In genomic region chr6:126803769-126804168, GRCh38 we compare ENCODE assay signal across 13 cellular contexts.
DNase-seq lines count a peak whose midpoint lies in the region; ATAC-seq and TF ChIP-seq lines count a peak whose summit lies in the region.
"Had no signal": no experiment of that assay in that cellular context is flagged by ENCODE, and none has a peak within 500 bp of the region (broad histone marks: within the 10 kb centered on the region; RNA-seq: fewer than 3 reads in every experiment).

No MANE protein-coding gene starts in this region.

- no peak overlapping the region for H4K5ac ChIP-seq in mesendoderm (ENCODE audit: low read length)

- H2BK15ac ChIP-seq in mesendoderm (replicated peaks; ENCODE audit: low read depth): no peak overlapping the region

- H3K27me3 ChIP-seq in HCT116 (ENCODE audit: insufficient read depth, low read length) (peaks cover 36% of the 10 kb centered on the region), mesendoderm (ENCODE audit: insufficient read depth, low read length, poor library complexity) (no peaks in the 10 kb centered on the region), foreskin keratinocyte (peaks cover 20% of the 10 kb centered on the region), aorta (ENCODE audit: control insufficient read depth in 1 of 2, insufficient read depth in 2 of 2, low read length in 1 of 2) (no peaks in the 10 kb centered on the region)
- H3K27me3 ChIP-seq: gastrocnemius medialis, uterus had no signal

- H3K4me3 ChIP-seq in HCT116 (replicated peaks in 1 of 2; ENCODE audit: low read depth in 1 of 2, low read length in 2 of 2) (no peak overlapping the region), mesendoderm (ENCODE audit: low read length) (no peak overlapping the region), aorta (ENCODE audit: low read length in 2 of 2) (no peak overlapping the region)
- H3K4me3 ChIP-seq: gastrocnemius medialis, GM23338, uterus had no signal

- no peaks in the 10 kb centered on the region for H3K79me1 ChIP-seq in mesendoderm (ENCODE audit: low read length)

- H3K56ac ChIP-seq in mesendoderm (ENCODE audit: low read length): peak overlapping the region; percentile 1

- POLR2A ChIA-PET in HCT116 (lab: Charles Lee): no interaction called here

- no peak overlapping the region for H2AK5ac ChIP-seq in mesendoderm (ENCODE audit: low read length)

- H2BK5ac ChIP-seq in mesendoderm (ENCODE audit: low read length): no peak overlapping the region

- H3K23ac ChIP-seq in mesendoderm (ENCODE audit: low read length): no peak overlapping the region

- intact Hi-C loops in HCT116 (cut with micrococcal nuclease) (loop anchor here (5.0 kb wide), 2 partner anchors 269 to 319 kb away; no protein-coding TSS in a partner anchor), aorta (cut with DNase I) (loop anchor here in 1 of 2 donors (10.0 kb wide), 1 partner anchor 321 kb away; no protein-coding TSS in a partner anchor)

- TF ChIP-seq CTCF in HCT116 (IDR thresholded peaks at IDR 0.05 in 2 of 3, conservative IDR thresholded peaks at IDR 0.05 in 1 of 3; ENCODE audit: borderline replicate concordance in 1 of 3, insufficient read depth in 1 of 3, low read depth in 2 of 3, low read length in 2 of 3): no peak
- TF ChIP-seq CTCF in foreskin keratinocyte (conservative IDR thresholded peaks at IDR 0.05): no peak

- no CpG with 5 or more reads among the region's 3 CpGs for WGBS in mesendoderm (ENCODE audit: extremely low coverage, insufficient coverage, low lambda C conversion rate)
- 37 to 49% methylated on average over 3 of the region's 3 CpGs for WGBS in aorta, 2 donors

- no peak for DNase-seq in HCT116 (ENCODE audit: low read depth, low spot score)
- no peak for DNase-seq in mesendoderm
- no peak for DNase-seq in foreskin keratinocyte
- no peak for DNase-seq in aorta
- DNase-seq in activated CD8-positive, alpha-beta memory T cell treated with anti-CD3 and anti-CD28 coated beads, Interleukin-2, amount 50 U/mL, for 48 hours: no peak
- DNase-seq: activated CD4-positive, alpha-beta T cell treated with anti-CD3 and anti-CD28 coated beads for 1 hour; activated T-cell treated with anti-CD3 and anti-CD28 coated beads, Interleukin-2, amount 50 U/mL, for 24 hours had no signal

- CTCF ChIA-PET in HCT116 (lab: Charles Lee): interaction anchor here (1.0 to 1.9 kb wide), 8 partner anchors 9 to 147 kb away, joined by 3 to 11 read pairs (median 4); no protein-coding TSS in a partner anchor

- H3K79me2 ChIP-seq in HCT116 (ENCODE audit: insufficient read depth, low read length): no peaks in the 10 kb centered on the region
- H3K79me2 ChIP-seq in mesendoderm (ENCODE audit: control insufficient read depth, insufficient read depth, low read length): no peaks in the 10 kb centered on the region

- ATAC-seq in GM19025 (IDR thresholded peaks at IDR 0.05; ENCODE audit: low read depth, unreplicated experiment) (peak; percentile 24), HCT116 (0 out of 2 replicates have a peak, but pooled peaks have one; percentile 27), HG03139 (IDR thresholded peaks at IDR 0.05; ENCODE audit: unreplicated experiment) (peak; percentile 37), foreskin keratinocyte (no peak), aorta (ENCODE audit: low FRiP score) (no peak)

- TF ChIP-seq RAD21 in HCT116 (IDR thresholded peaks at IDR 0.05; ENCODE audit: low read depth): no peak

- no peak overlapping the region for H3K9ac ChIP-seq in HCT116 (ENCODE audit: low read length)
- no peak overlapping the region for H3K9ac ChIP-seq in mesendoderm (ENCODE audit: low read length)

- H3K36me3 ChIP-seq in HCT116 (ENCODE audit: control insufficient read depth in 1 of 2, insufficient read depth in 2 of 2, low read length in 2 of 2): no peaks in the 10 kb centered on the region
- no peaks in the 10 kb centered on the region for H3K36me3 ChIP-seq in mesendoderm (ENCODE audit: control insufficient read depth, insufficient read depth, low read length)
- no peaks in the 10 kb centered on the region for H3K36me3 ChIP-seq in aorta (ENCODE audit: control insufficient read depth in 1 of 2, insufficient read depth in 2 of 2, low read length in 1 of 2)
- H3K36me3 ChIP-seq: gastrocnemius medialis, uterus had no signal

- no peaks in the 10 kb centered on the region for H4K20me1 ChIP-seq in HCT116 (ENCODE audit: insufficient read depth)

- peak overlapping the region; percentile 75 for H3K18ac ChIP-seq in mesendoderm (ENCODE audit: low read length)

- H3K9me3 ChIP-seq in HCT116 (ENCODE audit: control insufficient read depth in 1 of 2, insufficient read depth in 1 of 2, low read depth in 1 of 2, low read length in 2 of 2) (no peaks in the 10 kb centered on the region), aorta (ENCODE audit: control insufficient read depth, low read length) (no peaks in the 10 kb centered on the region)
- H3K9me3 ChIP-seq: gastrocnemius medialis, uterus had no signal

- H3K4ac ChIP-seq in mesendoderm (ENCODE audit: low read depth, low read length): no peak overlapping the region

- no peaks in the 10 kb centered on the region for H3K9me2 ChIP-seq in HCT116 (ENCODE audit: insufficient read depth)

- no peak for TF ChIP-seq POLR2A in HCT116 (IDR thresholded peaks at IDR 0.05; ENCODE audit: borderline replicate concordance, extremely low read depth, insufficient read depth, insufficient read length)

- H4K8ac ChIP-seq in mesendoderm (ENCODE audit: low read depth, low read length): no peak overlapping the region

- no peak overlapping the region for H2AFZ ChIP-seq in HCT116 (ENCODE audit: low read depth, low read length, poor library complexity, severe bottlenecking)
- H2AFZ ChIP-seq: GM23338 had no signal

- H3K4me2 ChIP-seq in HCT116 (ENCODE audit: low read length) (no peak overlapping the region), mesendoderm (ENCODE audit: low read length) (no peak overlapping the region)
- H3K4me2 ChIP-seq: GM23338 had no signal

- H3K27ac ChIP-seq in HCT116 (ENCODE audit: low read depth, low read length) (no peak overlapping the region), mesendoderm (ENCODE audit: low read depth, low read length) (no peak overlapping the region), foreskin keratinocyte (no peak overlapping the region), aorta (ENCODE audit: low read depth in 1 of 2, low read length in 2 of 2) (no peak overlapping the region)
- H3K27ac ChIP-seq: C4-2B, gastrocnemius medialis had no signal

- H3K4me1 ChIP-seq in HCT116 (ENCODE audit: control insufficient read depth in 1 of 2, insufficient read depth in 2 of 2, low read length in 2 of 2): no peaks in the 10 kb centered on the region
- H3K4me1 ChIP-seq in mesendoderm (ENCODE audit: control insufficient read depth, low read depth, low read length): peaks cover 10% of the 10 kb centered on the region
- H3K4me1 ChIP-seq in foreskin keratinocyte: no peaks in the 10 kb centered on the region
- H3K4me1 ChIP-seq in aorta (ENCODE audit: control insufficient read depth in 1 of 2, insufficient read depth in 2 of 2, low read length in 2 of 2): no peaks in the 10 kb centered on the region
- H3K4me1 ChIP-seq: uterus had no signal

- no TSS peak for BruUV-seq in HCT116 (replicated peaks; lab: Mats Ljungman, UMichigan)

- RAD21 ChIA-PET in HCT116 (lab: Charles Lee; ENCODE audit: low non-redundant PET in 1 of 2, low total read pairs in 2 of 2, uncharacterized antibody in 2 of 2, unreplicated experiment in 2 of 2): no interaction called here

- no peak overlapping the region for H2BK120ac ChIP-seq in mesendoderm (ENCODE audit: low read depth, low read length)

TF ChIP-seq in HCT116, 20 proteins besides CTCF, POLR2A, EP300 and RAD21:
- TF ChIP-seq EZH2 (IDR thresholded peaks at IDR 0.05): no peak

Comparison
In these comparisons a context has a peak if more than half of its experiments do, and no peak if none do; other contexts are left out.
1. ATAC-seq: peak in GM19025 (single experiment), HCT116 (single experiment) and HG03139 (single experiment); none in foreskin keratinocyte (single experiment) and aorta (single experiment).